10 cellular contexts compared by ENCODE assay signal in the genomic region with DNA sequence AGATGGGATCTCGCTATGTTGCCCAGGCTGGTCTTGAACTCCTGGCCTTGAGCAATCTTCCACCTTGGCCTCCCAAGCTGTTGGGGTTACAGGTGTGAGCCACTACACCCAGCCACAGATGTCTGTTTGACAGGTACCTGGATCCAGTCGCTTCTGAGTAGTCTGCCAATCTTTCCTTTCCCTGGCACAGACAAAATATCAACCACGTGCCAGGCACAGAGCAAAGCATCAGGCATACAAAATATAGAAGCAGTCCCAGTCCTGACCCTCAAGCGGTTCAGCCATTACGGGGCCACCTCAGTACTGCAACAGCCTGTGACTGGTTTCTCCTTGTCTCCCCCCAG. TPM values are rescaled to one million over a fixed set of nuclear protein-coding genes. Genes with fewer than 3 reads are reported as not detected.
DNase-seq lines count a peak whose midpoint lies in the region; ATAC-seq and TF ChIP-seq lines count a peak whose summit lies in the region.
"Had no signal": no experiment of that assay in that cellular context is flagged by ENCODE, and none has a peak within 500 bp of the region (broad histone marks: within the 10 kb centered on the region; RNA-seq: fewer than 3 reads in every experiment).

No MANE protein-coding gene starts in this region.

- no peaks in the 10 kb centered on the region for H3F3A ChIP-seq in PC-3 (ENCODE audit: low read length, unreplicated experiment)

- intact Hi-C loops in PC-3 (cut with micrococcal nuclease), result no loop called here

- peaks cover 0 to 2% of the 10 kb centered on the region in 2 donors for H3K27me3 Mint-ChIP-seq in CD8-positive, alpha-beta memory T cell

- peak overlapping the region in 6 of 8 donors; percentile 77 to 93 (median 86) for H3K27ac Mint-ChIP-seq in CD8-positive, alpha-beta memory T cell

- H3K9ac ChIP-seq in PC-3 (ENCODE audit: low read length) (peak overlapping the region; percentile 64), parathyroid adenoma (no peak overlapping the region)

- peaks cover 91% of the 10 kb centered on the region for H3K79me2 ChIP-seq in PC-3 (ENCODE audit: low read length)
- peaks cover 55% of the 10 kb centered on the region for H3K79me2 ChIP-seq in parathyroid adenoma

- no peaks in the 10 kb centered on the region for H3K36me3 ChIP-seq in CD8-positive, alpha-beta memory T cell (ENCODE audit: insufficient read depth, low read length)
- peaks cover 6% of the 10 kb centered on the region for H3K36me3 ChIP-seq in PC-3 (ENCODE audit: low read depth, low read length)
- H3K36me3 ChIP-seq in parathyroid adenoma (ENCODE audit: control insufficient read depth, insufficient read depth, low read length), result no peaks in the 10 kb centered on the region
- H3K36me3 ChIP-seq: colonic mucosa had no signal

- H4K20me1 ChIP-seq in PC-3 (ENCODE audit: low read length), result peaks cover 60% of the 10 kb centered on the region

- no peaks in the 10 kb centered on the region for H3K9me3 Mint-ChIP-seq in CD8-positive, alpha-beta memory T cell

- peaks cover 42% of the 10 kb centered on the region for H3K4me1 ChIP-seq in CD8-positive, alpha-beta memory T cell (ENCODE audit: insufficient read depth, low read length)
- H3K4me1 ChIP-seq in PC-3 (ENCODE audit: insufficient read depth, low read length) (peaks cover 32% of the 10 kb centered on the region), parathyroid adenoma (peaks cover 42% of the 10 kb centered on the region)

- no peak for TF ChIP-seq CTCF in PC-3 (conservative IDR thresholded peaks at IDR 0.05; ENCODE audit: low read depth, low read length)
- TF ChIP-seq CTCF in fibroblast of pulmonary artery (IDR thresholded peaks at IDR 0.05; ENCODE audit: low read length, missing control alignments), result no peak
- TF ChIP-seq CTCF in parathyroid adenoma (IDR thresholded peaks at IDR 0.05), result no peak

- H3K36me3 Mint-ChIP-seq in CD8-positive, alpha-beta memory T cell, result peaks cover 0 to 31% (median 2%) of the 10 kb centered on the region in 3 donors

- H3K9me3 ChIP-seq in CD8-positive, alpha-beta memory T cell (ENCODE audit: low read length), result no peaks in the 10 kb centered on the region
- no peaks in the 10 kb centered on the region for H3K9me3 ChIP-seq in PC-3 (ENCODE audit: low read length)
- no peaks in the 10 kb centered on the region for H3K9me3 ChIP-seq in parathyroid adenoma (ENCODE audit: control insufficient read depth, low read length)
- H3K9me3 ChIP-seq: colonic mucosa had no signal

- no peak for DNase-seq in CD8-positive, alpha-beta memory T cell
- DNase-seq in PC-3 (no peak), fibroblast of pulmonary artery (ENCODE audit: low read depth) (peak; percentile 13), NCI-H2081 (lab: John Stamatoyannopoulos, UW) (no peak), NCI-H526 (lab: John Stamatoyannopoulos, UW) (no peak)
- no peak for DNase-seq in effector CD8-positive, alpha-beta T cell (lab: John Stamatoyannopoulos, UW)

- peaks cover 52 to 74% (median 67%) of the 10 kb centered on the region in 3 donors for H3K4me1 Mint-ChIP-seq in CD8-positive, alpha-beta memory T cell

- H3K4me3 ChIP-seq in CD8-positive, alpha-beta memory T cell (ENCODE audit: low read length), result peak overlapping the region; percentile 54
- H3K4me3 ChIP-seq in PC-3 (ENCODE audit: low read length), result peak overlapping the region; percentile 55
- H3K4me3 ChIP-seq in fibroblast of pulmonary artery (replicated peaks; ENCODE audit: low read depth, low read length), result peak overlapping the region; percentile 50
- no peak overlapping the region for H3K4me3 ChIP-seq in parathyroid adenoma (ENCODE audit: low read depth, low read length)

- ATAC-seq in PC-3 (no peak), HG03095 (IDR thresholded peaks at IDR 0.05; ENCODE audit: unreplicated experiment) (no peak)

- no peaks in the 10 kb centered on the region for H3K9me2 ChIP-seq in PC-3 (replicated peaks; ENCODE audit: low read length)

- no peak overlapping the region for H2AFZ ChIP-seq in PC-3 (ENCODE audit: low read length)
- no peak overlapping the region for H2AFZ ChIP-seq in parathyroid adenoma

- peak overlapping the region in 4 of 7 donors; percentile 72 to 84 (median 77) for H3K4me3 Mint-ChIP-seq in CD8-positive, alpha-beta memory T cell

- CTCF ChIA-PET in CD8-positive, alpha-beta memory T cell (lab: Charles Lee), result interaction anchor here (1.1 to 3.0 kb wide), 6 partner anchors 9 to 81 kb away, joined by 3 to 28 read pairs (median 4); a partner anchor contains a TSS
- CTCF ChIA-PET in PC-3 (lab: Charles Lee), result interaction anchor here (0.8 to 1.5 kb wide), 3 partner anchors 9 to 58 kb away, joined by 3 to 16 read pairs (median 14); a partner anchor contains a TSS

- POLR2A ChIA-PET in CD8-positive, alpha-beta memory T cell (lab: Charles Lee), result no interaction called here
- POLR2A ChIA-PET in PC-3 (lab: Charles Lee; ENCODE audit: unreplicated experiment), result no interaction called here

- H3K4me2 ChIP-seq in PC-3 (ENCODE audit: low read length) (peak overlapping the region; percentile 83), parathyroid adenoma (ENCODE audit: low read length) (peak overlapping the region; percentile 62)

- no TSS peak for BruUV-seq in PC-3 (replicated peaks; lab: Mats Ljungman, UMichigan)

- peak overlapping the region; percentile 45 for H3K27ac ChIP-seq in CD8-positive, alpha-beta memory T cell (ENCODE audit: low read depth, low read length)
- H3K27ac ChIP-seq in PC-3 (ENCODE audit: low read length) (peak overlapping the region; percentile 74), parathyroid adenoma (peak overlapping the region; percentile 51)
- H3K27ac ChIP-seq: colonic mucosa had no signal

- no peaks in the 10 kb centered on the region for H3K27me3 ChIP-seq in CD8-positive, alpha-beta memory T cell (ENCODE audit: insufficient read depth, low read length, poor library complexity, severe bottlenecking)
- H3K27me3 ChIP-seq in PC-3 (ENCODE audit: low read length) (no peaks in the 10 kb centered on the region), parathyroid adenoma (ENCODE audit: control insufficient read depth, insufficient read depth, low read length) (no peaks in the 10 kb centered on the region)
- H3K27me3 ChIP-seq: colonic mucosa had no signal

RNA-seq across cellular contexts. Expression of a gene that starts 3.8 kb away (rescaled TPM):
- 100 to 1,000 TPM; 156 to 164 TPM for total RNA-seq in CD8-positive, alpha-beta memory T cell
- polyA plus RNA-seq in CD8-positive, alpha-beta memory T cell, result 63.3 TPM
- 87.2 and 111 TPM in 2 replicates for total RNA-seq in PC-3 (2014; rRNA removed)

RNA-seq across cellular contexts. Expression of a gene that starts 50.9 kb away (rescaled TPM):
- total RNA-seq in CD8-positive, alpha-beta memory T cell, result not detected
- polyA plus RNA-seq in CD8-positive, alpha-beta memory T cell, result not detected
- total RNA-seq in PC-3 (2014; rRNA removed), result not detected in 2 replicates
- total RNA-seq: colonic mucosa, myocyte had no signal

RNA-seq across cellular contexts. Expression of a gene that starts 58.2 kb away (rescaled TPM):
- total RNA-seq in CD8-positive, alpha-beta memory T cell, result 100 to 1,000 TPM; 105 to 107 TPM
- polyA plus RNA-seq in CD8-positive, alpha-beta memory T cell, result 16.9 TPM
- total RNA-seq in PC-3 (2014; rRNA removed), result 191 and 262 TPM in 2 replicates
